Comparison of ENCODE assay signal across 30 cellular contexts in genomic region chr2:88580088-88580487, GRCh38.
"Had no signal": no experiment of that assay in that cellular context is flagged by ENCODE, and none has a peak within 500 bp of the region (broad histone marks: within the 10 kb centered on the region; RNA-seq: fewer than 3 reads in every experiment).

No MANE protein-coding gene starts in this region.

- H3K27me3 Mint-ChIP-seq: activated CD4-positive, alpha-beta memory T cell treated with anti-CD3 and anti-CD28 coated beads for 36 hours; activated CD4-positive, alpha-beta T cell treated with anti-CD3 and anti-CD28 coated beads, Interleukin-2, amount 10 ng/mL, durations not matched to agents 24 days and 14 days; activated naive CD8-positive, alpha-beta T cell; activated T-cell treated with anti-CD3 and anti-CD28 coated beads, Interleukin-2, amount 50 U/mL, for 24 hours; naive thymus-derived CD8-positive, alpha-beta T cell had no signal

- H3K9me3 ChIP-seq: body of pancreas, gastroesophageal sphincter, right atrium auricular region, tibial nerve had no signal

- DNase-seq: activated CD4-positive, alpha-beta memory T cell treated with anti-CD3 and anti-CD28 coated beads for 36 hours; activated CD4-positive, alpha-beta T cell treated with anti-CD3 and anti-CD28 coated beads, Interleukin-2, amount 10 ng/mL, durations not matched to agents 24 days and 14 days; activated CD8-positive, alpha-beta memory T cell treated with anti-CD3 and anti-CD28 coated beads, Interleukin-2, amount 50 U/mL, for 4 hours; activated T-cell treated with anti-CD3 and anti-CD28 coated beads, Interleukin-2, amount 50 U/mL, for 24 hours; anterior cingulate cortex; body of pancreas; cerebellar nuclear complex; head of caudate nucleus; hypothalamus; immature natural killer cell; kidney; left colon; midbrain; naive thymus-derived CD8-positive, alpha-beta T cell; occipital lobe; stimulated activated CD4-positive, alpha-beta T cell treated with anti-CD3 and anti-CD28 coated beads, Interleukin-15, amount 100 ng/mL, for 24 hours; stimulated activated CD4-positive, alpha-beta T cell treated with anti-CD3 and anti-CD28 coated beads, Interleukin-2, amount 100 ng/mL, for 24 hours; stimulated activated naive CD4-positive, alpha-beta T cell treated with Interleukin-2 at 50 U/mL for 16 hours; SW 1271; T1000; WERI-Rb-1 had no signal

- H3K9me3 Mint-ChIP-seq: activated CD4-positive, alpha-beta memory T cell treated with anti-CD3 and anti-CD28 coated beads for 36 hours; activated CD4-positive, alpha-beta T cell treated with anti-CD3 and anti-CD28 coated beads, Interleukin-2, amount 10 ng/mL, durations not matched to agents 24 days and 14 days; activated T-cell treated with anti-CD3 and anti-CD28 coated beads, Interleukin-2, amount 50 U/mL, for 24 hours; activated T-helper 2 cell treated with anti-CD3 and anti-CD28 coated beads, Interferon-gamma antibody, Interleukin-2, Interleukin-4, amounts not matched to agents 10 μg/mL and 5 μg/mL and 100 μg/mL, durations not matched to agents 14 hours and 24 hours and 36 hours; immature natural killer cell; naive thymus-derived CD8-positive, alpha-beta T cell; neural progenitor cell; T-helper 1 cell treated with Interleukin-12 subunit alpha and Interleukin-12 subunit beta and Interleukin-4 antibody, amounts not matched to agents 30 μg/mL and 1 μg/mL, for 36 hours had no signal

- H3K4me3 ChIP-seq: body of pancreas, coronary artery, gastroesophageal sphincter, neural progenitor cell, right atrium auricular region, tibial nerve had no signal

- H3K4me3 Mint-ChIP-seq: activated CD4-positive, alpha-beta memory T cell treated with anti-CD3 and anti-CD28 coated beads for 36 hours; activated CD4-positive, alpha-beta T cell treated with anti-CD3 and anti-CD28 coated beads, Interleukin-2, amount 10 ng/mL, durations not matched to agents 24 days and 14 days; activated naive CD8-positive, alpha-beta T cell; activated T-cell treated with anti-CD3 and anti-CD28 coated beads, Interleukin-2, amount 50 U/mL, for 24 hours; immature natural killer cell; naive thymus-derived CD8-positive, alpha-beta T cell; neural progenitor cell; T-helper 1 cell treated with Interleukin-12 subunit alpha and Interleukin-12 subunit beta and Interleukin-4 antibody, amounts not matched to agents 30 μg/mL and 1 μg/mL, for 36 hours had no signal

- H3K4me1 ChIP-seq: body of pancreas, gastroesophageal sphincter, neural progenitor cell, right atrium auricular region, tibial nerve had no signal

- H3K27me3 ChIP-seq: body of pancreas, gastroesophageal sphincter, neural progenitor cell, right atrium auricular region, tibial nerve had no signal

- H3K27ac ChIP-seq: body of pancreas, coronary artery, gastroesophageal sphincter, neural progenitor cell, right atrium auricular region, tibial nerve, WERI-Rb-1 had no signal

- H3K4me1 Mint-ChIP-seq: immature natural killer cell, neural progenitor cell had no signal

- H3K27ac Mint-ChIP-seq: activated CD4-positive, alpha-beta memory T cell treated with anti-CD3 and anti-CD28 coated beads for 36 hours; activated CD4-positive, alpha-beta T cell treated with anti-CD3 and anti-CD28 coated beads, Interleukin-2, amount 10 ng/mL, durations not matched to agents 24 days and 14 days; activated naive CD8-positive, alpha-beta T cell; activated T-cell treated with anti-CD3 and anti-CD28 coated beads, Interleukin-2, amount 50 U/mL, for 24 hours; activated T-helper 2 cell treated with anti-CD3 and anti-CD28 coated beads, Interferon-gamma antibody, Interleukin-2, Interleukin-4, amounts not matched to agents 10 μg/mL and 5 μg/mL and 100 μg/mL, durations not matched to agents 14 hours and 24 hours and 36 hours; neural progenitor cell; T-helper 1 cell treated with Interleukin-12 subunit alpha and Interleukin-12 subunit beta and Interleukin-4 antibody, amounts not matched to agents 30 μg/mL and 1 μg/mL, for 36 hours had no signal

- ATAC-seq: activated CD4-positive, CD25-positive, alpha-beta regulatory T cell treated with anti-CD3 and anti-CD28 coated beads, Interleukin-2, amount 50 U/mL, for 24 hours; body of pancreas; gastroesophageal sphincter; left colon; naive thymus-derived CD8-positive, alpha-beta T cell had no signal
